ENCODE assay signal across 13 cellular contexts in genomic region chr17:50689251-50689650, GRCh38. TPM values are rescaled to one million over a fixed set of nuclear protein-coding genes. Genes with fewer than 3 reads are reported as not detected.
DNase-seq lines count a peak whose midpoint lies in the region; ATAC-seq, FAIRE-seq and TF ChIP-seq lines count a peak whose summit lies in the region.
"Had no signal": no experiment of that assay in that cellular context is flagged by ENCODE, and none has a peak within 500 bp of the region (broad histone marks: within the 10 kb centered on the region; RNA-seq: fewer than 3 reads in every experiment).

No MANE protein-coding gene starts in this region.

- H3K9me2 ChIP-seq in GM23248 (ENCODE audit: insufficient read depth): no peaks in the 10 kb centered on the region

- no peaks in the 10 kb centered on the region for H3K79me2 ChIP-seq in GM23248 (ENCODE audit: insufficient read depth)

- DNase-seq in GM23248 (peak; percentile 75), RPMI7951 (ENCODE audit: low read depth) (peak; percentile 85), fibroblast of pulmonary artery (ENCODE audit: low read depth) (peak; percentile 36), small intestine (peak; percentile 74), NCI-H1436 treated with DMSO at 0.1 percent for 48 hours (lab: John Stamatoyannopoulos, UW) (no peak), NCI-H1930 (lab: John Stamatoyannopoulos, UW) (no peak)
- DNase-seq: mucosa of descending colon; NCI-H2029 treated with DMSO at 0.1 percent for 48 hours; stimulated activated CD4-positive, alpha-beta T cell treated with anti-CD3 and anti-CD28 coated beads, Interleukin-15, amount 100 ng/mL, for 24 hours; stimulated activated naive CD8-positive, alpha-beta T cell treated with anti-CD3 and anti-CD28 coated beads, Interleukin-15, Interleukin-2, amounts not matched to agents 100 U/mL and 50 U/mL, for 24 hours had no signal

- no peak overlapping the region for H3K27ac ChIP-seq in GM23248
- peak overlapping the region; percentile 89 to 90 for H3K27ac ChIP-seq in small intestine (ENCODE audit: low read depth in 1 of 2, low read length in 1 of 2)
- H3K27ac ChIP-seq: SJCRH30 had no signal

- no peaks in the 10 kb centered on the region for H3K27me3 ChIP-seq in GM23248 (replicated peaks; ENCODE audit: insufficient read depth)
- no peaks in the 10 kb centered on the region for H3K27me3 ChIP-seq in small intestine (ENCODE audit: control insufficient read depth in 2 of 2, insufficient read depth in 2 of 2, low read length in 2 of 2)
- H3K27me3 ChIP-seq: SJCRH30 had no signal

- H3K36me3 ChIP-seq in GM23248 (ENCODE audit: low read depth): no peaks in the 10 kb centered on the region
- H3K36me3 ChIP-seq in small intestine (ENCODE audit: control insufficient read depth in 2 of 2, insufficient read depth in 2 of 2, low read length in 2 of 2): no peaks in the 10 kb centered on the region

- peaks cover 62% of the 10 kb centered on the region for H3K4me1 ChIP-seq in GM23248 (ENCODE audit: insufficient read depth)
- H3K4me1 ChIP-seq in small intestine (ENCODE audit: control insufficient read depth in 2 of 2, insufficient read depth in 1 of 2, low read depth in 1 of 2, low read length in 1 of 2): peaks cover 0 to 16% of the 10 kb centered on the region in 2 donors

- no peak for FAIRE-seq in small intestine (lab: Jason Lieb, UNC)
- FAIRE-seq: G401.6 had no signal

- H3K4me2 ChIP-seq in GM23248 (ENCODE audit: unreplicated experiment): no peak overlapping the region

- H4K20me1 ChIP-seq in GM23248 (ENCODE audit: insufficient read depth): no peaks in the 10 kb centered on the region

- H3K9me3 ChIP-seq in GM23248 (ENCODE audit: low read depth) (no peaks in the 10 kb centered on the region), small intestine (ENCODE audit: control insufficient read depth, low read depth) (no peaks in the 10 kb centered on the region)
- H3K9me3 ChIP-seq: mucosa of descending colon, SJCRH30 had no signal

- WGBS in GM23248 (ENCODE audit: low coverage in 1 of 2, low lambda C conversion rate in 2 of 2, missing lambda C conversion rate in 2 of 2), 2 experiments: 24 to 30% methylated on average over 4 of the region's 4 CpGs
- 36 to 50% (median 39%) methylated on average over 4 of the region's 4 CpGs for whole genome bisulfite sequencing in small intestine, 3 donors

- H3K9ac ChIP-seq in GM23248: no peak overlapping the region

- no peak for TF ChIP-seq CTCF in fibroblast of pulmonary artery (IDR thresholded peaks at IDR 0.05; ENCODE audit: low read length, missing control alignments)

- H2AFZ ChIP-seq in GM23248: no peak overlapping the region

- ATAC-seq in GM18870 (IDR thresholded peaks at IDR 0.05; ENCODE audit: unreplicated experiment): no peak
- ATAC-seq: mucosa of descending colon; stimulated activated naive CD8-positive, alpha-beta T cell treated with anti-CD3 and anti-CD28 coated beads, Interleukin-15, Interleukin-2, amounts not matched to agents 100 U/mL and 50 U/mL, for 24 hours had no signal

- H3K4me3 ChIP-seq in GM23248 (no peak overlapping the region), fibroblast of pulmonary artery (replicated peaks; ENCODE audit: low read depth, low read length) (no peak overlapping the region), small intestine (ENCODE audit: low read depth in 1 of 2, low read length in 2 of 2) (no peak overlapping the region)
- H3K4me3 ChIP-seq: mucosa of descending colon, SJCRH30 had no signal

- peaks cover 61% of the 10 kb centered on the region for H3F3A ChIP-seq in GM23248 (ENCODE audit: insufficient read depth)

- in situ Hi-C loops in GM23248 (cut with MboI): no loop called here

RNA-seq across cellular contexts. Expression of gene ANKRD40, which starts 18.5 kb away (rescaled TPM):
- total RNA-seq in GM23248 (2014; rRNA removed; shearing (Covaris generic)): 35.5 and 36.5 TPM in 2 replicates
- polyA plus RNA-seq in GM23248 (2016; fragmentation: Nextera tagmentation; extraction: Ambion mirVana) (20.1 and 20.2 TPM in 2 replicates), small intestine (10 to 100 TPM in 1 of 3 donors, 1 to 10 TPM in 2; 5.7 to 12.5 (median 6.7) TPM)
- 26.0 and 30.0 TPM in 2 replicates for total RNA-seq in RPMI7951 (2014; rRNA removed; shearing (Covaris generic))

RNA-seq across cellular contexts. Expression of gene LUC7L3, which starts 30.2 kb away (rescaled TPM):
- 57.5 and 59.1 TPM in 2 replicates for total RNA-seq in GM23248 (2014; rRNA removed; shearing (Covaris generic))
- polyA plus RNA-seq in GM23248 (2016; fragmentation: Nextera tagmentation; extraction: Ambion mirVana) (100 and 138 TPM in 2 replicates), small intestine (100 to 1,000 TPM in 2 of 3 donors, 10 to 100 TPM in 1; 57.4 to 466 (median 435) TPM)
- total RNA-seq in RPMI7951 (2014; rRNA removed; shearing (Covaris generic)): 18.4 and 21.7 TPM in 2 replicates

RNA-seq across cellular contexts. Expression of gene ABCC3, which starts 54.6 kb away (rescaled TPM):
- 28.3 and 32.0 TPM in 2 replicates for total RNA-seq in GM23248 (2014; rRNA removed; shearing (Covaris generic))
- 35.0 and 38.5 TPM in 2 replicates for polyA plus RNA-seq in GM23248 (2016; fragmentation: Nextera tagmentation; extraction: Ambion mirVana)
- total RNA-seq in RPMI7951 (2014; rRNA removed; shearing (Covaris generic)): 23.1 and 28.4 TPM in 2 replicates
- 100 to 1,000 TPM in 1 of 3 donors, 10 to 100 TPM in 2; 36.7 to 131 (median 99.3) TPM for polyA plus RNA-seq in small intestine

Comparison
In these comparisons a context has a peak if more than half of its experiments do, and no peak if none do; other contexts are left out.
1. DNase-seq: peak in GM23248 (single experiment), RPMI7951 (single experiment), fibroblast of pulmonary artery (single experiment) and small intestine (single experiment); none in NCI-H1436 treated with DMSO at 0.1 percent for 48 hours (single experiment) and NCI-H1930 (0 of 2).